2 cellular contexts compared by ENCODE assay signal in genomic region chr5:142608094-142608493, GRCh38.
TF ChIP-seq lines count a peak whose summit lies in the region.

No MANE protein-coding gene starts in this region.

TF ChIP-seq in liver, 16 proteins besides CTCF, POLR2A, EP300 and RAD21 (continued from another document):
- TF ChIP-seq, protein P1, sequence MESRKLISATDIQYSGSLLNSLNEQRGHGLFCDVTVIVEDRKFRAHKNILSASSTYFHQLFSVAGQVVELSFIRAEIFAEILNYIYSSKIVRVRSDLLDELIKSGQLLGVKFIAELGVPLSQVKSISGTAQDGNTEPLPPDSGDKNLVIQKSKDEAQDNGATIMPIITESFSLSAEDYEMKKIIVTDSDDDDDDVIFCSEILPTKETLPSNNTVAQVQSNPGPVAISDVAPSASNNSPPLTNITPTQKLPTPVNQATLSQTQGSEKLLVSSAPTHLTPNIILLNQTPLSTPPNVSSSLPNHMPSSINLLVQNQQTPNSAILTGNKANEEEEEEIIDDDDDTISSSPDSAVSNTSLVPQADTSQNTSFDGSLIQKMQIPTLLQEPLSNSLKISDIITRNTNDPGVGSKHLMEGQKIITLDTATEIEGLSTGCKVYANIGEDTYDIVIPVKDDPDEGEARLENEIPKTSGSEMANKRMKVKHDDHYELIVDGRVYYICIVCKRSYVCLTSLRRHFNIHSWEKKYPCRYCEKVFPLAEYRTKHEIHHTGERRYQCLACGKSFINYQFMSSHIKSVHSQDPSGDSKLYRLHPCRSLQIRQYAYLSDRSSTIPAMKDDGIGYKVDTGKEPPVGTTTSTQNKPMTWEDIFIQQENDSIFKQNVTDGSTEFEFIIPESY (IDR thresholded peaks at IDR 0.05): no peak
- TF ChIP-seq, protein P2, sequence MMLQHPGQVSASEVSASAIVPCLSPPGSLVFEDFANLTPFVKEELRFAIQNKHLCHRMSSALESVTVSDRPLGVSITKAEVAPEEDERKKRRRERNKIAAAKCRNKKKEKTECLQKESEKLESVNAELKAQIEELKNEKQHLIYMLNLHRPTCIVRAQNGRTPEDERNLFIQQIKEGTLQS (IDR thresholded peaks at IDR 0.05): no peak
- no peak for TF ChIP-seq HNF4A (conservative IDR thresholded peaks at IDR 0.05)
- no peak for TF ChIP-seq REST (IDR thresholded peaks at IDR 0.05)
- no peak for TF ChIP-seq EGR1 (IDR thresholded peaks at IDR 0.05; ENCODE audit: low read depth in 2 of 2)
- TF ChIP-seq, protein P3, sequence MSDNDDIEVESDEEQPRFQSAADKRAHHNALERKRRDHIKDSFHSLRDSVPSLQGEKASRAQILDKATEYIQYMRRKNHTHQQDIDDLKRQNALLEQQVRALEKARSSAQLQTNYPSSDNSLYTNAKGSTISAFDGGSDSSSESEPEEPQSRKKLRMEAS (IDR thresholded peaks at IDR 0.05): no peak
TF ChIP-seq in liver: peak in this region for 2.

TF ChIP-seq in HepG2, 621 proteins besides CTCF, POLR2A, EP300 and RAD21 (continued from another document):
- TF ChIP-seq MTERF4 (CRISPR knock-in tag; IDR thresholded peaks at IDR 0.05) (no peak), RFX3 (CRISPR knock-in tag; IDR thresholded peaks at IDR 0.05) (no peak), ZC3H13 (CRISPR knock-in tag; IDR thresholded peaks at IDR 0.05) (no peak), KDM5A (IDR thresholded peaks at IDR 0.05; ENCODE audit: borderline replicate concordance, low read length) (no peak), ZSCAN9 (CRISPR knock-in tag; IDR thresholded peaks at IDR 0.05; ENCODE audit: borderline replicate concordance) (no peak), AGO1 (IDR thresholded peaks at IDR 0.05; ENCODE audit: low read depth, low read length, poor library complexity, severe bottlenecking) (no peak), ZNF564 (CRISPR knock-in tag; IDR thresholded peaks at IDR 0.05) (no peak), ZNF609 (CRISPR knock-in tag; IDR thresholded peaks at IDR 0.05; ENCODE audit: borderline replicate concordance) (no peak), NRL (CRISPR knock-in tag; IDR thresholded peaks at IDR 0.05; ENCODE audit: borderline replicate concordance) (no peak), ZNF563 (CRISPR knock-in tag; IDR thresholded peaks at IDR 0.05) (no peak), ZNF720 (CRISPR knock-in tag; IDR thresholded peaks at IDR 0.05) (no peak), ZNF207 (IDR thresholded peaks at IDR 0.05; ENCODE audit: borderline replicate concordance) (no peak), ZNF232 (CRISPR knock-in tag; IDR thresholded peaks at IDR 0.05; ENCODE audit: borderline replicate concordance) (no peak), GABPB1 (CRISPR knock-in tag; IDR thresholded peaks at IDR 0.05) (no peak)
- TF ChIP-seq, protein P4, sequence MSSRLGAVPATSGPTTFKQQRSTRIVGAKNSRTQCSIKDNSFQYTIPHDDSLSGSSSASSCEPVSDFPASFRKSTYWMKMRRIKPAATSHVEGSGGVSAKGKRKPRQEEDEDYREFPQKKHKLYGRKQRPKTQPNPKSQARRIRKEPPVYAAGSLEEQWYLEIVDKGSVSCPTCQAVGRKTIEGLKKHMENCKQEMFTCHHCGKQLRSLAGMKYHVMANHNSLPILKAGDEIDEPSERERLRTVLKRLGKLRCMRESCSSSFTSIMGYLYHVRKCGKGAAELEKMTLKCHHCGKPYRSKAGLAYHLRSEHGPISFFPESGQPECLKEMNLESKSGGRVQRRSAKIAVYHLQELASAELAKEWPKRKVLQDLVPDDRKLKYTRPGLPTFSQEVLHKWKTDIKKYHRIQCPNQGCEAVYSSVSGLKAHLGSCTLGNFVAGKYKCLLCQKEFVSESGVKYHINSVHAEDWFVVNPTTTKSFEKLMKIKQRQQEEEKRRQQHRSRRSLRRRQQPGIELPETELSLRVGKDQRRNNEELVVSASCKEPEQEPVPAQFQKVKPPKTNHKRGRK (CRISPR knock-in tag; IDR thresholded peaks at IDR 0.05): no peak
- TF ChIP-seq, protein P5, sequence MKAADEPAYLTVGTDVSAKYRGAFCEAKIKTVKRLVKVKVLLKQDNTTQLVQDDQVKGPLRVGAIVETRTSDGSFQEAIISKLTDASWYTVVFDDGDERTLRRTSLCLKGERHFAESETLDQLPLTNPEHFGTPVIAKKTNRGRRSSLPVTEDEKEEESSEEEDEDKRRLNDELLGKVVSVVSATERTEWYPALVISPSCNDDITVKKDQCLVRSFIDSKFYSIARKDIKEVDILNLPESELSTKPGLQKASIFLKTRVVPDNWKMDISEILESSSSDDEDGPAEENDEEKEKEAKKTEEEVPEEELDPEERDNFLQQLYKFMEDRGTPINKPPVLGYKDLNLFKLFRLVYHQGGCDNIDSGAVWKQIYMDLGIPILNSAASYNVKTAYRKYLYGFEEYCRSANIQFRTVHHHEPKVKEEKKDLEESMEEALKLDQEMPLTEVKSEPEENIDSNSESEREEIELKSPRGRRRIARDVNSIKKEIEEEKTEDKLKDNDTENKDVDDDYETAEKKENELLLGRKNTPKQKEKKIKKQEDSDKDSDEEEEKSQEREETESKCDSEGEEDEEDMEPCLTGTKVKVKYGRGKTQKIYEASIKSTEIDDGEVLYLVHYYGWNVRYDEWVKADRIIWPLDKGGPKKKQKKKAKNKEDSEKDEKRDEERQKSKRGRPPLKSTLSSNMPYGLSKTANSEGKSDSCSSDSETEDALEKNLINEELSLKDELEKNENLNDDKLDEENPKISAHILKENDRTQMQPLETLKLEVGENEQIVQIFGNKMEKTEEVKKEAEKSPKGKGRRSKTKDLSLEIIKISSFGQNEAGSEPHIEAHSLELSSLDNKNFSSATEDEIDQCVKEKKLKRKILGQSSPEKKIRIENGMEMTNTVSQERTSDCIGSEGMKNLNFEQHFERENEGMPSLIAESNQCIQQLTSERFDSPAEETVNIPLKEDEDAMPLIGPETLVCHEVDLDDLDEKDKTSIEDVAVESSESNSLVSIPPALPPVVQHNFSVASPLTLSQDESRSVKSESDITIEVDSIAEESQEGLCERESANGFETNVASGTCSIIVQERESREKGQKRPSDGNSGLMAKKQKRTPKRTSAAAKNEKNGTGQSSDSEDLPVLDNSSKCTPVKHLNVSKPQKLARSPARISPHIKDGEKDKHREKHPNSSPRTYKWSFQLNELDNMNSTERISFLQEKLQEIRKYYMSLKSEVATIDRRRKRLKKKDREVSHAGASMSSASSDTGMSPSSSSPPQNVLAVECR (CRISPR knock-in tag; IDR thresholded peaks at IDR 0.05; ENCODE audit: borderline replicate concordance): no peak
- TF ChIP-seq, protein P6, sequence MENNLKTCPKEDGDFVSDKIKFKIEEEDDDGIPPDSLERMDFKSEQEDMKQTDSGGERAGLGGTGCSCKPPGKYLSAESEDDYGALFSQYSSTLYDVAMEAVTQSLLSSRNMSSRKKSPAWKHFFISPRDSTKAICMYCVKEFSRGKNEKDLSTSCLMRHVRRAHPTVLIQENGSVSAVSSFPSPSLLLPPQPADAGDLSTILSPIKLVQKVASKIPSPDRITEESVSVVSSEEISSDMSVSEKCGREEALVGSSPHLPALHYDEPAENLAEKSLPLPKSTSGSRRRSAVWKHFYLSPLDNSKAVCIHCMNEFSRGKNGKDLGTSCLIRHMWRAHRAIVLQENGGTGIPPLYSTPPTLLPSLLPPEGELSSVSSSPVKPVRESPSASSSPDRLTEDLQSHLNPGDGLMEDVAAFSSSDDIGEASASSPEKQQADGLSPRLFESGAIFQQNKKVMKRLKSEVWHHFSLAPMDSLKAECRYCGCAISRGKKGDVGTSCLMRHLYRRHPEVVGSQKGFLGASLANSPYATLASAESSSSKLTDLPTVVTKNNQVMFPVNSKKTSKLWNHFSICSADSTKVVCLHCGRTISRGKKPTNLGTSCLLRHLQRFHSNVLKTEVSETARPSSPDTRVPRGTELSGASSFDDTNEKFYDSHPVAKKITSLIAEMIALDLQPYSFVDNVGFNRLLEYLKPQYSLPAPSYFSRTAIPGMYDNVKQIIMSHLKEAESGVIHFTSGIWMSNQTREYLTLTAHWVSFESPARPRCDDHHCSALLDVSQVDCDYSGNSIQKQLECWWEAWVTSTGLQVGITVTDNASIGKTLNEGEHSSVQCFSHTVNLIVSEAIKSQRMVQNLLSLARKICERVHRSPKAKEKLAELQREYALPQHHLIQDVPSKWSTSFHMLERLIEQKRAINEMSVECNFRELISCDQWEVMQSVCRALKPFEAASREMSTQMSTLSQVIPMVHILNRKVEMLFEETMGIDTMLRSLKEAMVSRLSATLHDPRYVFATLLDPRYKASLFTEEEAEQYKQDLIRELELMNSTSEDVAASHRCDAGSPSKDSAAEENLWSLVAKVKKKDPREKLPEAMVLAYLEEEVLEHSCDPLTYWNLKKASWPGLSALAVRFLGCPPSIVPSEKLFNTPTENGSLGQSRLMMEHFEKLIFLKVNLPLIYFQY (CRISPR knock-in tag; IDR thresholded peaks at IDR 0.05; ENCODE audit: borderline replicate concordance): no peak
